8 cellular contexts compared by ENCODE assay signal in genomic region chr7:44044315-44045225, GRCh38.
DNase-seq lines count a peak whose midpoint lies in the region; ATAC-seq and TF ChIP-seq lines count a peak whose summit lies in the region.

Gene DBNL (plus strand): TSS chr7:44044702. CDS start chr7:44044738, 36 bp downstream.

- peaks cover 19% of the 10 kb centered on the region for H3K27me3 Mint-ChIP-seq in nephron (ENCODE audit: low read depth)

- H3K9me3 Mint-ChIP-seq in nephron, result no peaks in the 10 kb centered on the region

- peak within 1 kb of the TSS; percentile 88 to 92 (median 91) for H3K4me3 Mint-ChIP-seq in nephron

- H3K4me1 Mint-ChIP-seq in nephron, result peaks cover 29% of the 10 kb centered on the region

- DNase-seq in DMS79 (lab: John Stamatoyannopoulos, UW) (peak; percentile 80), KG1 (lab: John Stamatoyannopoulos, UW) (peak; percentile 57), RPMI8226 (peak; percentile 95), fibroblast of peridontal ligament (ENCODE audit: extremely low read depth) (peak; percentile 71)
- DNase-seq in activated T-helper 9 cell treated with anti-CD3 and anti-CD28 coated beads, Interleukin-2, amount 50 U/mL, for 16 hours (ENCODE audit: low read depth), result peak; percentile 90
- DNase-seq in stimulated activated naive CD8-positive, alpha-beta T cell treated with anti-CD3 and anti-CD28 coated beads, Interleukin-15, Interleukin-2, amounts not matched to agents 100 U/mL and 50 U/mL, for 24 hours, result peak; percentile 97

- peak; percentile 71 for ATAC-seq in GM21717 (IDR thresholded peaks at IDR 0.05; ENCODE audit: unreplicated experiment)
- peak; percentile 74 for ATAC-seq in stimulated activated naive CD8-positive, alpha-beta T cell treated with anti-CD3 and anti-CD28 coated beads, Interleukin-15, Interleukin-2, amounts not matched to agents 100 U/mL and 50 U/mL, for 24 hours

- peak within 1 kb of the TSS; percentile 88 to 92 (median 90) for H3K27ac Mint-ChIP-seq in nephron

- no peak for TF ChIP-seq CTCF in nephron (IDR thresholded peaks at IDR 0.05; ENCODE audit: unreplicated experiment in 3 of 3)

- H3K36me3 Mint-ChIP-seq in nephron (ENCODE audit: low read depth), result peaks cover 13% of the 10 kb centered on the region

Comparison
In these comparisons a context has a peak if more than half of its experiments do, and no peak if none do; other contexts are left out.
1. Peak in every context shown above with its lines: DNase-seq and ATAC-seq.